ENCODE assay signal across 32 cellular contexts in the genomic region with DNA sequence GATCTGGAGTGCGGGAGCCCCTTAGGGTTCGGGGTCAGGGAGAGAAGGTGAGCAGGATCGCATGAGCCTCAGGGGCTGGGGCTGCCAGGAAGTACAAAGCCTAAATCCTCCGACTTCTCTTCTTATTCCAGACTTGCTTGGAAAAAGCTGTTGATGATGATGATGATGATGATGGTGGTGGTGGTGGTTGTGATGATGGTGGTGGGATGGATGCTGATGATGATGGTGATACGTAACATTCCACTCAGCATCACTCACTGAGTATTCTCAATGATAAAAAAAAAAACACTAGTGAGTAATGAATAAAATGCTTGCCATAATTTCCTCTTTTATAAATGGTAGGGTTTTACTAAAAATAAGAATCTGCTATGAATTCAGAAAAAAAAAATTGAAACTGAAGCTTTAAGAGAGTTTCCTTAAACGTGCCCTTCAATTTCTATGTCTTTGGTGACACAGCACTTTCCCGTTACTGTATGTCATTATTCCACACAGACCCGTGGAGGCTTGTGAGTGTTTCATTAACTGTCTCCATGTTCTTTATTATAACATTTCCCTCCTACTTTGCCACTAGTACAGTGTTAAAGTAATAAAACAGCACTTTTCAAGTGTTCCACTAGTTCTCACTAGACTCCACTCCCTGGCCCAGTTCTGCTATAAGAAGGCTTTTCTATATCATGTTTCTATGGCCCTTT. TPM values are rescaled to one million over a fixed set of nuclear protein-coding genes. Genes with fewer than 3 reads are reported as not detected.
"Had no signal": no experiment of that assay in that cellular context is flagged by ENCODE, and none has a peak within 500 bp of the region (broad histone marks: within the 10 kb centered on the region; RNA-seq: fewer than 3 reads in every experiment).

No MANE protein-coding gene starts in this region.

- ATAC-seq: left colon; left lung; lower lobe of right lung; mucosa of descending colon; naive thymus-derived CD4-positive, alpha-beta T cell; natural killer cell treated with Interleukin-12 subunit alpha and Interleukin-12 subunit beta and Interleukin-15 and Interleukin-18, amount 100 ng/mL, for 72 hours; right cardiac atrium; stimulated activated naive B cell treated with anti-CD40 and anti-IgM and Interleukin-4, amounts not matched to agents 10 μg/mL and 1 μg/mL and 100 μg/mL, for 72 hours; stimulated activated naive CD8-positive, alpha-beta T cell treated with anti-CD3 and anti-CD28 coated beads, Interleukin-15, Interleukin-2, amounts not matched to agents 100 U/mL and 50 U/mL, for 24 hours; upper lobe of right lung had no signal

- H3K27me3 ChIP-seq: ovary had no signal

- H3K4me1 ChIP-seq: left lung, lower lobe of right lung, suprapubic skin, upper lobe of right lung had no signal

- FAIRE-seq: islet of Langerhans, kidney, urothelium cell line had no signal

- H3K36me3 ChIP-seq: left lung, lower lobe of right lung, ovary, sigmoid colon, stomach, suprapubic skin, thoracic aorta, upper lobe of right lung had no signal

- H3K4me3 ChIP-seq: left lung, lower lobe of right lung, mucosa of descending colon, ovary, sigmoid colon, skin epidermis, stomach, suprapubic skin, thoracic aorta, tibial artery, upper lobe of right lung had no signal

- DNase-seq: hypothalamus; immature natural killer cell; kidney; left colon; left lung; lower lobe of right lung; mesendoderm; midbrain; mucosa of descending colon; naive thymus-derived CD4-positive, alpha-beta T cell; ovary; retina; right cardiac atrium; sigmoid colon; stimulated activated CD4-positive, alpha-beta T cell treated with anti-CD3 and anti-CD28 coated beads, Interleukin-12 subunit alpha, Interleukin-12 subunit beta, amount 100 ng/mL, for 4 hours; stimulated activated CD4-positive, alpha-beta T cell treated with anti-CD3 and anti-CD28 coated beads, Interleukin-15, amount 100 ng/mL, for 24 hours; stimulated activated CD4-positive, alpha-beta T cell treated with anti-CD3 and anti-CD28 coated beads, Interleukin-2, amount 100 ng/mL, for 24 hours; stimulated activated CD4-positive, alpha-beta T cell treated with anti-CD3 and anti-CD28 coated beads, Interleukin-4, amount 100 ng/mL, for 1 hour; stimulated activated naive B cell treated with anti-CD40 and anti-IgM and Interleukin-4, amounts not matched to agents 10 μg/mL and 1 μg/mL and 100 μg/mL, for 72 hours; stimulated activated naive CD8-positive, alpha-beta T cell treated with anti-CD3 and anti-CD28 coated beads, Interleukin-15, Interleukin-2, amounts not matched to agents 100 U/mL and 50 U/mL, for 24 hours; stomach; tibial artery; trophoblast cell; upper lobe of right lung had no signal

- H3K9me3 ChIP-seq: left lung, lower lobe of right lung, mucosa of descending colon, ovary, sigmoid colon, stomach, suprapubic skin, thoracic aorta, tibial artery, upper lobe of right lung had no signal

- H3K27ac ChIP-seq: left lung, lower lobe of right lung, ovary, sigmoid colon, skin epidermis, stomach, suprapubic skin, thoracic aorta, tibial artery, upper lobe of right lung had no signal

RNA-seq across cellular contexts. Expression of gene ACAN, which starts 5.4 kb away (rescaled TPM):
- total RNA-seq: naive thymus-derived CD4-positive, alpha-beta T cell; pulmonary artery endothelial cell had no signal
- polyA plus RNA-seq: immature natural killer cell, neural cell had no signal
